Comparison of ENCODE assay signal across 25 cellular contexts in the genomic region with DNA sequence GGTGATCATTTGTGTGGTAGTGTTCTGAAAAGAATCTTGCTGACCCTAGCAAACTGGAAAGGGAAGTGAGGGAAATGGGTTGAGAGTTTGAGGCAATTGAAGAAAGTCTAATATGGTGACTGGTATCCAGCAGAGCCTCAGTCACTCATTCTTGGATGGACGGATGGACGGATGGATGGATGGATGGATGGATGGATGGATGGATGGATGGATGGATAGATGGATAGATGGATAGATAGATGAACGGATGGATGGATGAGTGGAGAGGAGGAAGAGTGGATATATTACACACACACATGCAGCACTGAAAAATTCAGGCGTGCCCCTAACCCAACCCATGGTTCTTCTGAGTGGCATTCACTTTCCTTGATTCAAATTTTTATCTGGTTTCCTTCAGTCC.
DNase-seq lines count a peak whose midpoint lies in the region; ATAC-seq and TF ChIP-seq lines count a peak whose summit lies in the region.
"Had no signal": no experiment of that assay in that cellular context is flagged by ENCODE, and none has a peak within 500 bp of the region (broad histone marks: within the 10 kb centered on the region; RNA-seq: fewer than 3 reads in every experiment).

No MANE protein-coding gene starts in this region.

- H3K27me3 Mint-ChIP-seq in memory B cell, result no peaks in the 10 kb centered on the region

- H3K4me1 Mint-ChIP-seq in memory B cell, result peaks cover 74% of the 10 kb centered on the region
- H3K4me1 Mint-ChIP-seq: CD14-positive monocyte; CD8-positive, alpha-beta memory T cell had no signal

- H3K9me3 ChIP-seq in DOHH2 (ENCODE audit: control insufficient read depth, insufficient read depth, low read length) (no peaks in the 10 kb centered on the region), OCI-LY1 (ENCODE audit: low read length) (no peaks in the 10 kb centered on the region; the same call in 1 of the 2 replicates)
- H3K9me3 ChIP-seq: SJSA1 had no signal

- H3K4me3 ChIP-seq in DOHH2 (ENCODE audit: low read length) (peak overlapping the region; percentile 74), OCI-LY1 (ENCODE audit: low read depth, low read length, poor library complexity, severe bottlenecking) (no peak overlapping the region)
- H3K4me3 ChIP-seq: SJSA1 had no signal

- H3F3A ChIP-seq in DOHH2 (ENCODE audit: control insufficient read depth, insufficient read depth), result peaks cover 33% of the 10 kb centered on the region
- H3F3A ChIP-seq in OCI-LY1 (ENCODE audit: insufficient read depth, low read length), result peaks cover 8% of the 10 kb centered on the region; the same call in 1 of the 2 replicates

- H3K4me1 ChIP-seq in DOHH2 (ENCODE audit: control insufficient read depth, low read length) (peaks cover 100% of the 10 kb centered on the region), OCI-LY1 (ENCODE audit: insufficient read depth, low read length, severe bottlenecking) (peaks cover 88% of the 10 kb centered on the region)

- TF ChIP-seq CTCF in DOHH2 (IDR thresholded peaks at IDR 0.05; ENCODE audit: low read depth, low read length, poor library complexity, severe bottlenecking), result no peak
- no peak for TF ChIP-seq CTCF in OCI-LY1 (IDR thresholded peaks at IDR 0.05; ENCODE audit: low read length)

- no peak overlapping the region for H2AFZ ChIP-seq in OCI-LY1 (ENCODE audit: low read length)

- DNase-seq in memory B cell (ENCODE audit: low spot score in 2 of 2) (no peak), AG08395 (ENCODE audit: low spot score) (no peak), retina (no peak), sciatic nerve (ENCODE audit: low spot score) (no peak)
- DNase-seq: AML-193; CD8-positive, alpha-beta memory T cell; DMS 273 treated with DMSO at 0.1 percent for 48 hours; DMS79; GF-D8; Kasumi-1; NCI-H1092 treated with DMSO at 0.1 percent for 48 hours; NCI-H1436; NCI-H187 treated with DMSO at 0.1 percent for 48 hours; NCI-H2171 treated with DMSO at 0.1 percent for 48 hours; NCI-H524 treated with DMSO at 0.1 percent for 48 hours; NCI-H774; Right ventricle myocardium superior; RPMI8226 had no signal

- H3K4me2 ChIP-seq in DOHH2 (ENCODE audit: low read length), result peak overlapping the region; percentile 95
- peak overlapping the region; percentile 77; the same call in 1 of the 2 replicates for H3K4me2 ChIP-seq in OCI-LY1 (ENCODE audit: low read length)

- H3K79me2 ChIP-seq in DOHH2 (ENCODE audit: control insufficient read depth, low read length) (peaks cover 17% of the 10 kb centered on the region), OCI-LY1 (ENCODE audit: insufficient read depth, low read length) (no peaks in the 10 kb centered on the region)

- H3K36me3 ChIP-seq in DOHH2 (ENCODE audit: control insufficient read depth, low read length) (peaks cover 22% of the 10 kb centered on the region), OCI-LY1 (ENCODE audit: insufficient read depth, low read length) (peaks cover 33% of the 10 kb centered on the region)
- H3K36me3 ChIP-seq: SJSA1 had no signal

- H3K9me2 ChIP-seq in DOHH2 (replicated peaks; ENCODE audit: control insufficient read depth, low read length), result no peaks in the 10 kb centered on the region
- no peaks in the 10 kb centered on the region for H3K9me2 ChIP-seq in OCI-LY1 (ENCODE audit: low read depth, low read length)

- H3K9ac ChIP-seq in OCI-LY1 (ENCODE audit: low read length), result no peak overlapping the region

- no peaks in the 10 kb centered on the region for H4K20me1 ChIP-seq in DOHH2 (ENCODE audit: control insufficient read depth, insufficient read depth, low read depth, low read length)
- no peaks in the 10 kb centered on the region for H4K20me1 ChIP-seq in OCI-LY1 (ENCODE audit: insufficient read depth, low read length)

- H3K36me3 Mint-ChIP-seq in memory B cell, result peaks cover 30% of the 10 kb centered on the region
- H3K36me3 Mint-ChIP-seq: CD14-positive monocyte; CD8-positive, alpha-beta memory T cell had no signal

- H3K27ac Mint-ChIP-seq in memory B cell, result peak overlapping the region; percentile 92
- H3K27ac Mint-ChIP-seq: CD14-positive monocyte; CD8-positive, alpha-beta memory T cell had no signal

- ATAC-seq in memory B cell (ENCODE audit: low read depth) (no peak), GM18861 (IDR thresholded peaks at IDR 0.05; ENCODE audit: unreplicated experiment) (no peak), sciatic nerve (no peak)
- ATAC-seq: HCT116 had no signal

- no peaks in the 10 kb centered on the region for H3K27me3 ChIP-seq in DOHH2 (ENCODE audit: control insufficient read depth, low read length)
- H3K27me3 ChIP-seq in OCI-LY1 (ENCODE audit: insufficient read depth, low read length), result no peaks in the 10 kb centered on the region
- H3K27me3 ChIP-seq: SJSA1 had no signal

- peaks cover 5% of the 10 kb centered on the region for H3K9me3 Mint-ChIP-seq in memory B cell

- intact Hi-C loops in sciatic nerve (cut with DNase I), result no loop called here

- peak overlapping the region; percentile 37 for H3K4me3 Mint-ChIP-seq in memory B cell
- H3K4me3 Mint-ChIP-seq: CD14-positive monocyte; CD8-positive, alpha-beta memory T cell had no signal

- H3K27ac ChIP-seq in DOHH2 (ENCODE audit: low read depth, low read length), result peak overlapping the region; percentile 84
- peak overlapping the region; percentile 94 for H3K27ac ChIP-seq in OCI-LY1 (ENCODE audit: low read depth, low read length, poor library complexity, severe bottlenecking)
- H3K27ac ChIP-seq: HL-60, SJSA1 had no signal
